ENCODE assay signal across 1 cellular context in the genomic region with DNA sequence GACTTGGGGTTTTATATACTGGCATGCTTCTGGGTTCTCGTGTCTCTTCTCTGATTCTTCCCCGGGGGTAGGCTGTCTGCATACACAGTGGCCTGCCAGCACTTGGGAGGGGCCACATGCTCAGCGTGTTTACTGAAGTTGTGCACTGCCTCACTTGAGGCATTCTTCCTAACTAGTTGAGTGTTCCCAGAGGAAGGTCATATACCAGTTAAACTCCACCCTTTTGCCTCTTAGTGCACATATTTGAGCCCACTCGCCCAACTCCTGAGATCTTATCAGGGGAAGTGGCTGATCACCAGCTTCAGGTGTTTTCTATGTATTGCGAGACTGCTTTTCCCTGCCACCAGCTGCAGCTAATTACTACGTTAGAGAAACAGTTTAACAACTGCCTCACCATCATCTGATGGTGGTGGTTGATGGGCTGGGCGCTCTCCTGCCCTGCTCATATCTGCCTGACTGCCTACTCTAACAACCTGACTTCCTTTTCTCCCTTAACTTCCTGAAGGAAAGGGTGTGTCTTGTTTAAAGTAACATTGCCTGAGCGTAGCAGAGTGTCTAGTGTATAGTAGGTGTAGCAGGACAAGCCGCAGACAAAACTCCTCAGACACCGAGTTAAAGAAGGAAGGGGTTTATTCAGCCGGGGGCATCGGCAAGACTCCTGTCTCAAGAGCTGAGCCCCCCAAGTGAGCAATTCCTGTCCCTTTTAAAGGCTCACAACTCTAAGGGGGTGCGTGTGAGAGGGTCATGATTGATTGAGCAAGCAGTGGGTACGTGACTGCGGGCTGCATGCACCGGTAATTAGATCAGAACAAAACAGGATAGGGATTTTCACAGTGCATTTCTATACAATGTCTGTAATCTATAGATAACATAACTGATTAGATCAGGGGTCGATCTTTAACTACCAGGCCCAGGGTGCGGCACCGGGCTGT.
TF ChIP-seq lines count a peak whose summit lies in the region.

No MANE protein-coding gene starts in this region.

TF ChIP-seq in GM23338, 12 proteins besides CTCF, POLR2A, EP300 and RAD21 (continued from another document):
- TF ChIP-seq, protein P1, sequence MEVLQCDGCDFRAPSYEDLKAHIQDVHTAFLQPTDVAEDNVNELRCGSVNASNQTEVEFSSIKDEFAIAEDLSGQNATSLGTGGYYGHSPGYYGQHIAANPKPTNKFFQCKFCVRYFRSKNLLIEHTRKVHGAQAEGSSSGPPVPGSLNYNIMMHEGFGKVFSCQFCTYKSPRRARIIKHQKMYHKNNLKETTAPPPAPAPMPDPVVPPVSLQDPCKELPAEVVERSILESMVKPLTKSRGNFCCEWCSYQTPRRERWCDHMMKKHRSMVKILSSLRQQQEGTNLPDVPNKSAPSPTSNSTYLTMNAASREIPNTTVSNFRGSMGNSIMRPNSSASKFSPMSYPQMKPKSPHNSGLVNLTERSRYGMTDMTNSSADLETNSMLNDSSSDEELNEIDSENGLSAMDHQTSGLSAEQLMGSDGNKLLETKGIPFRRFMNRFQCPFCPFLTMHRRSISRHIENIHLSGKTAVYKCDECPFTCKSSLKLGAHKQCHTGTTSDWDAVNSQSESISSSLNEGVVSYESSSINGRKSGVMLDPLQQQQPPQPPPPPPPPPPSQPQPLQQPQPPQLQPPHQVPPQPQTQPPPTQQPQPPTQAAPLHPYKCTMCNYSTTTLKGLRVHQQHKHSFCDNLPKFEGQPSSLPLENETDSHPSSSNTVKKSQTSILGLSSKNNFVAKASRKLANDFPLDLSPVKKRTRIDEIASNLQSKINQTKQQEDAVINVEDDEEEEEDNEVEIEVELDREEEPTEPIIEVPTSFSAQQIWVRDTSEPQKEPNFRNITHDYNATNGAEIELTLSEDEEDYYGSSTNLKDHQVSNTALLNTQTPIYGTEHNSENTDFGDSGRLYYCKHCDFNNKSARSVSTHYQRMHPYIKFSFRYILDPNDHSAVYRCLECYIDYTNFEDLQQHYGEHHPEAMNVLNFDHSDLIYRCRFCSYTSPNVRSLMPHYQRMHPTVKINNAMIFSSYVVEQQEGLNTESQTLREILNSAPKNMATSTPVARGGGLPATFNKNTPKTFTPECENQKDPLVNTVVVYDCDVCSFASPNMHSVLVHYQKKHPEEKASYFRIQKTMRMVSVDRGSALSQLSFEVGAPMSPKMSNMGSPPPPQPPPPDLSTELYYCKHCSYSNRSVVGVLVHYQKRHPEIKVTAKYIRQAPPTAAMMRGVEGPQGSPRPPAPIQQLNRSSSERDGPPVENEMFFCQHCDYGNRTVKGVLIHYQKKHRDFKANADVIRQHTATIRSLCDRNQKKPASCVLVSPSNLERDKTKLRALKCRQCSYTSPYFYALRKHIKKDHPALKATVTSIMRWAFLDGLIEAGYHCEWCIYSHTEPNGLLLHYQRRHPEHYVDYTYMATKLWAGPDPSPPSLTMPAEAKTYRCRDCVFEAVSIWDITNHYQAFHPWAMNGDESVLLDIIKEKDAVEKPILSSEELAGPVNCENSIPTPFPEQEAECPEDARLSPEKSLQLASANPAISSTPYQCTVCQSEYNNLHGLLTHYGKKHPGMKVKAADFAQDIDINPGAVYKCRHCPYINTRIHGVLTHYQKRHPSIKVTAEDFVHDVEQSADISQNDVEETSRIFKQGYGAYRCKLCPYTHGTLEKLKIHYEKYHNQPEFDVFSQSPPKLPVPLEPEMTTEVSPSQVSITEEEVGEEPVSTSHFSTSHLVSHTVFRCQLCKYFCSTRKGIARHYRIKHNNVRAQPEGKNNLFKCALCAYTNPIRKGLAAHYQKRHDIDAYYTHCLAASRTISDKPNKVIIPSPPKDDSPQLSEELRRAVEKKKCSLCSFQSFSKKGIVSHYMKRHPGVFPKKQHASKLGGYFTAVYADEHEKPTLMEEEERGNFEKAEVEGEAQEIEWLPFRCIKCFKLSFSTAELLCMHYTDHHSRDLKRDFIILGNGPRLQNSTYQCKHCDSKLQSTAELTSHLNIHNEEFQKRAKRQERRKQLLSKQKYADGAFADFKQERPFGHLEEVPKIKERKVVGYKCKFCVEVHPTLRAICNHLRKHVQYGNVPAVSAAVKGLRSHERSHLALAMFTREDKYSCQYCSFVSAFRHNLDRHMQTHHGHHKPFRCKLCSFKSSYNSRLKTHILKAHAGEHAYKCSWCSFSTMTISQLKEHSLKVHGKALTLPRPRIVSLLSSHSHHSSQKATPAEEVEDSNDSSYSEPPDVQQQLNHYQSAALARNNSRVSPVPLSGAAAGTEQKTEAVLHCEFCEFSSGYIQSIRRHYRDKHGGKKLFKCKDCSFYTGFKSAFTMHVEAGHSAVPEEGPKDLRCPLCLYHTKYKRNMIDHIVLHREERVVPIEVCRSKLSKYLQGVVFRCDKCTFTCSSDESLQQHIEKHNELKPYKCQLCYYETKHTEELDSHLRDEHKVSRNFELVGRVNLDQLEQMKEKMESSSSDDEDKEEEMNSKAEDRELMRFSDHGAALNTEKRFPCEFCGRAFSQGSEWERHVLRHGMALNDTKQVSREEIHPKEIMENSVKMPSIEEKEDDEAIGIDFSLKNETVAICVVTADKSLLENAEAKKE (CRISPR knock-in tag; IDR thresholded peaks at IDR 0.05), result no peak
- TF ChIP-seq NANOG (IDR thresholded peaks at IDR 0.05; ENCODE audit: borderline replicate concordance) (no peak), ZNF331 (CRISPR knock-in tag; IDR thresholded peaks at IDR 0.05; ENCODE audit: low read depth) (no peak), JUNB (IDR thresholded peaks at IDR 0.05; ENCODE audit: unreplicated experiment) (no peak), STAT1 (IDR thresholded peaks at IDR 0.05; ENCODE audit: unreplicated experiment) (no peak)
- TF ChIP-seq, protein P2, sequence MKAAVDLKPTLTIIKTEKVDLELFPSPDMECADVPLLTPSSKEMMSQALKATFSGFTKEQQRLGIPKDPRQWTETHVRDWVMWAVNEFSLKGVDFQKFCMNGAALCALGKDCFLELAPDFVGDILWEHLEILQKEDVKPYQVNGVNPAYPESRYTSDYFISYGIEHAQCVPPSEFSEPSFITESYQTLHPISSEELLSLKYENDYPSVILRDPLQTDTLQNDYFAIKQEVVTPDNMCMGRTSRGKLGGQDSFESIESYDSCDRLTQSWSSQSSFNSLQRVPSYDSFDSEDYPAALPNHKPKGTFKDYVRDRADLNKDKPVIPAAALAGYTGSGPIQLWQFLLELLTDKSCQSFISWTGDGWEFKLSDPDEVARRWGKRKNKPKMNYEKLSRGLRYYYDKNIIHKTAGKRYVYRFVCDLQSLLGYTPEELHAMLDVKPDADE (IDR thresholded peaks at IDR 0.05), result no peak
